11 cellular contexts compared by ENCODE assay signal in genomic region chr6:132750455-132751248, GRCh38. TPM values are rescaled to one million over a fixed set of nuclear protein-coding genes. Genes with fewer than 3 reads are reported as not detected.
DNase-seq lines count a peak whose midpoint lies in the region; ATAC-seq lines count a peak whose summit lies in the region.
"Had no signal": no experiment of that assay in that cellular context is flagged by ENCODE, and none has a peak within 500 bp of the region (broad histone marks: within the 10 kb centered on the region; RNA-seq: fewer than 3 reads in every experiment).

No MANE protein-coding gene starts in this region.

- peak overlapping the region; percentile 12 for H3K27ac Mint-ChIP-seq in activated T-helper 17 cell treated with anti-CD3 and anti-CD28 coated beads, Interleukin-2, amount 50 U/mL, for 72 hours
- no peak overlapping the region for H3K27ac Mint-ChIP-seq in activated CD4-positive, alpha-beta T cell treated with anti-CD3 and anti-CD28 coated beads, Interleukin-2, amount 10 ng/mL, durations not matched to agents 24 days and 14 days

- H3K9me3 Mint-ChIP-seq in activated T-helper 17 cell treated with anti-CD3 and anti-CD28 coated beads, Interleukin-2, amount 50 U/mL, for 72 hours: no peaks in the 10 kb centered on the region
- no peaks in the 10 kb centered on the region for H3K9me3 Mint-ChIP-seq in activated CD4-positive, alpha-beta T cell treated with anti-CD3 and anti-CD28 coated beads, Interleukin-2, amount 10 ng/mL, durations not matched to agents 24 days and 14 days

- DNase-seq in Right ventricle myocardium inferior (ENCODE audit: missing footprints) (no peak), midbrain (lab: John Stamatoyannopoulos, UW) (no peak)
- DNase-seq in stimulated activated naive CD4-positive, alpha-beta T cell treated with Interleukin-2 at 50 U/mL for 16 hours (lab: John Stamatoyannopoulos, UW): no peak
- DNase-seq in activated CD4-positive, alpha-beta T cell treated with anti-CD3 and anti-CD28 coated beads, Interleukin-2, amount 10 ng/mL, durations not matched to agents 24 days and 14 days: no peak
- DNase-seq: aorta, tibial artery had no signal

- peaks cover 10% of the 10 kb centered on the region for H3K4me1 Mint-ChIP-seq in activated T-helper 17 cell treated with anti-CD3 and anti-CD28 coated beads, Interleukin-2, amount 50 U/mL, for 72 hours
- peaks cover 25% of the 10 kb centered on the region for H3K4me1 Mint-ChIP-seq in activated CD4-positive, alpha-beta T cell treated with anti-CD3 and anti-CD28 coated beads, Interleukin-2, amount 10 ng/mL, durations not matched to agents 24 days and 14 days

- intact Hi-C loops in Right ventricle myocardium inferior (cut with DNase I): no loop called here
- intact Hi-C loops in activated CD4-positive, alpha-beta T cell treated with anti-CD3 and anti-CD28 coated beads, Interleukin-2, amount 10 ng/mL, durations not matched to agents 24 days and 14 days (cut with micrococcal nuclease): no loop called here

- no peaks in the 10 kb centered on the region for H3K27me3 Mint-ChIP-seq in activated T-helper 17 cell treated with anti-CD3 and anti-CD28 coated beads, Interleukin-2, amount 50 U/mL, for 72 hours
- H3K27me3 Mint-ChIP-seq in activated CD4-positive, alpha-beta T cell treated with anti-CD3 and anti-CD28 coated beads, Interleukin-2, amount 10 ng/mL, durations not matched to agents 24 days and 14 days: no peaks in the 10 kb centered on the region

- no peaks in the 10 kb centered on the region for H3K36me3 Mint-ChIP-seq in activated T-helper 17 cell treated with anti-CD3 and anti-CD28 coated beads, Interleukin-2, amount 50 U/mL, for 72 hours (ENCODE audit: low read depth)
- peaks cover 39% of the 10 kb centered on the region for H3K36me3 Mint-ChIP-seq in activated CD4-positive, alpha-beta T cell treated with anti-CD3 and anti-CD28 coated beads, Interleukin-2, amount 10 ng/mL, durations not matched to agents 24 days and 14 days (ENCODE audit: low read depth)

- peak overlapping the region; percentile 48 for H3K4me3 Mint-ChIP-seq in activated T-helper 17 cell treated with anti-CD3 and anti-CD28 coated beads, Interleukin-2, amount 50 U/mL, for 72 hours
- no peak overlapping the region for H3K4me3 Mint-ChIP-seq in activated CD4-positive, alpha-beta T cell treated with anti-CD3 and anti-CD28 coated beads, Interleukin-2, amount 10 ng/mL, durations not matched to agents 24 days and 14 days

- ATAC-seq in GM18502 (IDR thresholded peaks at IDR 0.05; ENCODE audit: poor library complexity, unreplicated experiment) (peak; percentile 88), GM19463 (IDR thresholded peaks at IDR 0.05; ENCODE audit: unreplicated experiment) (peak; percentile 81), HG03039 (IDR thresholded peaks at IDR 0.05; ENCODE audit: unreplicated experiment) (peak; percentile 60), Right ventricle myocardium inferior (no peak)
- ATAC-seq in activated T-helper 17 cell treated with anti-CD3 and anti-CD28 coated beads, Interleukin-2, amount 50 U/mL, for 72 hours (replicated peaks): no peak

RNA-seq across cellular contexts. Expression of gene VNN2, which starts 7.1 kb away (rescaled TPM):
- total RNA-seq in activated T-helper 17 cell treated with anti-CD3 and anti-CD28 coated beads, Interleukin-2, amount 50 U/mL, for 72 hours: 1 to 10 TPM; 2.3 to 3.1 TPM
- 2.8 TPM for total RNA-seq in Right ventricle myocardium inferior
- 3.3 and 3.5 TPM in 2 replicates for total RNA-seq in activated CD4-positive, alpha-beta T cell treated with anti-CD3 and anti-CD28 coated beads, Interleukin-2, amount 10 ng/mL, durations not matched to agents 24 days and 14 days
- total RNA-seq: HT-29 had no signal

RNA-seq across cellular contexts. Expression of gene VNN1, which starts 36.8 kb away (rescaled TPM):
- total RNA-seq in activated T-helper 17 cell treated with anti-CD3 and anti-CD28 coated beads, Interleukin-2, amount 50 U/mL, for 72 hours: not detected
- total RNA-seq in Right ventricle myocardium inferior: 2.2 TPM
- total RNA-seq in activated CD4-positive, alpha-beta T cell treated with anti-CD3 and anti-CD28 coated beads, Interleukin-2, amount 10 ng/mL, durations not matched to agents 24 days and 14 days: not detected in 2 replicates

RNA-seq across cellular contexts. Expression of gene SLC18B1, which starts 47.8 kb away (rescaled TPM):
- total RNA-seq in activated T-helper 17 cell treated with anti-CD3 and anti-CD28 coated beads, Interleukin-2, amount 50 U/mL, for 72 hours: 1 to 10 TPM; 3.9 to 4.1 TPM
- 2.8 TPM for total RNA-seq in Right ventricle myocardium inferior
- 3.3 and 3.8 TPM in 2 replicates for total RNA-seq in activated CD4-positive, alpha-beta T cell treated with anti-CD3 and anti-CD28 coated beads, Interleukin-2, amount 10 ng/mL, durations not matched to agents 24 days and 14 days

Comparison
In these comparisons a context has a peak if more than half of its experiments do, and no peak if none do; other contexts are left out.
1. ATAC-seq: peak in GM18502 (single experiment), GM19463 (single experiment) and HG03039 (single experiment); none in activated T-helper 17 cell treated with anti-CD3 and anti-CD28 coated beads, Interleukin-2, amount 50 U/mL, for 72 hours (single experiment) and Right ventricle myocardium inferior (single experiment).